13 cellular contexts compared by ENCODE assay signal in the genomic region with DNA sequence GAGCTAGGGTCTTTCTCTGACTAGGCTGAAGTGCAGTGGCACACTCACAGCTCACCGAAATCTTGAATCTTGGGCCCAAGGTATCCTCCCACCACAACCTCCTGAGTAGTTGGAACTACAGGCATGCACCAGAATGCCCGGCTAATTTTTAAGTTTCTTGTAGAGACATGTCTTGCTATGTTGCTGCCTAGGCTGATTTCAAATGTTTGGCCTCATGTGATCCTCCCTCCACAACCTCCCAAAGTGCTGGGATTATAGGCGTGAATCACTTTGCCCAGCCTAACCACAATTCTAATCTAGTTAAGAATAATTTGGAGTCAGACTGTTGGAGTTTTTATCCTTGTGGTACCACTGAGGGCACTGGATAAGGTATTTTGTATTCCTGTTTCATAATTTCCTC.
A peak's percentile ranks its signal among the peaks of the same experiment; 100 is the strongest.
DNase-seq lines count a peak whose midpoint lies in the region; ATAC-seq and TF ChIP-seq lines count a peak whose summit lies in the region.
"Had no signal": no experiment of that assay in that cellular context is flagged by ENCODE, and none has a peak within 500 bp of the region (broad histone marks: within the 10 kb centered on the region; RNA-seq: fewer than 3 reads in every experiment).

No MANE protein-coding gene starts in this region.

- no peaks in the 10 kb centered on the region for H3K27me3 ChIP-seq in RWPE2 (ENCODE audit: insufficient read depth, poor library complexity, severe bottlenecking)
- H3K27me3 ChIP-seq in prostate gland (replicated peaks; ENCODE audit: insufficient read depth) = no peaks in the 10 kb centered on the region
- H3K27me3 ChIP-seq: BLaER1 treated with 17β-estradiol and CSF1 and Interleukin-3, amounts not matched to agents 10 nM and 100 nM had no signal

- H3K4me1 ChIP-seq in RWPE2 (ENCODE audit: insufficient read depth, poor library complexity, severe bottlenecking) (no peaks in the 10 kb centered on the region), prostate gland (replicated peaks) (no peaks in the 10 kb centered on the region)
- H3K4me1 ChIP-seq: BLaER1 treated with 17β-estradiol and CSF1 and Interleukin-3, amounts not matched to agents 10 nM and 100 nM had no signal

- TF ChIP-seq CTCF in RWPE2 (IDR thresholded peaks at IDR 0.05; ENCODE audit: poor library complexity, severe bottlenecking) (no peak), GM13976 (IDR thresholded peaks at IDR 0.05; ENCODE audit: borderline replicate concordance, control extremely low read depth, extremely low read depth, insufficient read depth, missing control alignments) (no peak), prostate gland (IDR thresholded peaks at IDR 0.05) (no peak)

- ATAC-seq in RWPE2 (ENCODE audit: low read depth) (peak; percentile 41; the same call in 1 of the 3 replicates), GM19324 (IDR thresholded peaks at IDR 0.05; ENCODE audit: low FRiP score, unreplicated experiment) (no peak)
- ATAC-seq: CD8-positive, alpha-beta T cell; HepG2 had no signal

- in situ Hi-C loops in GM13976 (cut with MboI; ENCODE audit: low sequenced_read_pairs, unreplicated experiment) = no loop called here

- H3K27ac ChIP-seq in RWPE2 (ENCODE audit: poor library complexity, severe bottlenecking) = no peak overlapping the region
- H3K27ac ChIP-seq in epithelial cell of prostate = peak overlapping the region; percentile 16
- no peak overlapping the region for H3K27ac ChIP-seq in prostate gland
- H3K27ac ChIP-seq: BLaER1 treated with 17β-estradiol and CSF1 and Interleukin-3, amounts not matched to agents 10 nM and 100 nM had no signal

- no peaks in the 10 kb centered on the region for H3K9me3 ChIP-seq in RWPE2 (ENCODE audit: severe bottlenecking)
- no peaks in the 10 kb centered on the region for H3K9me3 ChIP-seq in prostate gland
- H3K9me3 ChIP-seq: BLaER1 treated with 17β-estradiol and CSF1 and Interleukin-3, amounts not matched to agents 10 nM and 100 nM had no signal

- H3K4me3 ChIP-seq in RWPE2 (ENCODE audit: severe bottlenecking) (no peak overlapping the region), prostate gland (no peak overlapping the region)
- H3K4me3 ChIP-seq: BLaER1 treated with 17β-estradiol and CSF1 and Interleukin-3, amounts not matched to agents 10 nM and 100 nM had no signal

- no peak for TF ChIP-seq POLR2A in prostate gland (IDR thresholded peaks at IDR 0.05)

- H3K36me3 ChIP-seq in RWPE2 (ENCODE audit: low read depth) (no peaks in the 10 kb centered on the region), prostate gland (no peaks in the 10 kb centered on the region)
- H3K36me3 ChIP-seq: BLaER1 treated with 17β-estradiol and CSF1 and Interleukin-3, amounts not matched to agents 10 nM and 100 nM had no signal

- DNase-seq in NCI-H82 (lab: John Stamatoyannopoulos, UW) = peak; percentile 37
- DNase-seq in RWPE2 (ENCODE audit: low spot score) = no peak
- DNase-seq in epithelial cell of prostate (ENCODE audit: low read depth, low spot score) = peak; percentile 41
- no peak for DNase-seq in GM13976 (ENCODE audit: low spot score)
- no peak for DNase-seq in prostate gland (ENCODE audit: low spot score)
- DNase-seq: Calu3; CD8-positive, alpha-beta T cell; DMS79 treated with DMSO at 0.1 percent for 48 hours; GF-D8; H9 had no signal

- intact Hi-C loops in prostate gland (cut with DNase I) = no loop called here

- WGBS in prostate gland = 73% methylated on average over 3 of the region's 3 CpGs

Comparison
In these comparisons a context has a peak if more than half of its experiments do, and no peak if none do; other contexts are left out.
1. DNase-seq: peak in NCI-H82 (single experiment) and epithelial cell of prostate (single experiment); none in RWPE2 (single experiment), GM13976 (single experiment) and prostate gland (single experiment).